ENCODE assay signal across 8 cellular contexts in the genomic region with DNA sequence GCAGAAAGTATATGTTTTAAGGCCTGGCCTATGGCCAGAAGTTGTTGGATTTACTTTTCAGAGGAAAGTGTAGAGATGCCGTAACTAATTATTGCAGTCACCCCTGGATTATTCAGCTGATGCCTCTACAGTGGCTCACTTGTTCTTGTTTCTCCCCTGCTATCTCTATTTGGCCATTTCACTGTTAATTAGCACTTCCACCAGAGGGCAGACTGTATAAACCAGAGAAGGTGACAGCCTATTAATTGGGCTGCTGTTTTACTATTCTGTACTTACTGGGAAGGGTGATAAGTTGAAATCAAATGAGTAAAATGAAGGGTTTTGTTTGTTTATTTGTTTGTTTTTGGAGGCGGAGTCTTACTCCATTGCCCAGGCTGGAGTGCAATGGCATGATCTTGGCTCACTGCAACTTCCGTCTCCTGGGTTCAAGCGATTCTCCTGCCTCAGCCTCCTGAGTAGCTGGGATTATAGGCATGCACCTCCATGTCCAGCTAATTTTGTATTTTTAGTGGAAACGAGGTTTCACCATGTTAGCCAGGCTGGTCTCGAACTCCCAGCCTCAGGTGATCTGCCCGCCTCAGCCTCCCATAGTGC.
DNase-seq lines count a peak whose midpoint lies in the region; ATAC-seq and TF ChIP-seq lines count a peak whose summit lies in the region.

No MANE protein-coding gene starts in this region.

- no peaks in the 10 kb centered on the region for H3K27me3 Mint-ChIP-seq in endothelial cell (ENCODE audit: unreplicated experiment)

- no peak overlapping the region for H3K4me3 Mint-ChIP-seq in endothelial cell (ENCODE audit: unreplicated experiment)

- H3K27ac Mint-ChIP-seq in endothelial cell (ENCODE audit: unreplicated experiment) = no peak overlapping the region

- ATAC-seq in GM21529 (IDR thresholded peaks at IDR 0.05; ENCODE audit: unreplicated experiment) (no peak), HG03342 (IDR thresholded peaks at IDR 0.05; ENCODE audit: unreplicated experiment) (no peak)

- H3K4me1 Mint-ChIP-seq in endothelial cell (ENCODE audit: unreplicated experiment) = peaks cover 33% of the 10 kb centered on the region

- no peaks in the 10 kb centered on the region for H3K9me3 Mint-ChIP-seq in endothelial cell (ENCODE audit: unreplicated experiment)

- H3K4me3 ChIP-seq in retinal pigment epithelial cell (ENCODE audit: low read length) = no peak overlapping the region

- peak; percentile 19 for DNase-seq in NCI-H748 (lab: John Stamatoyannopoulos, UW; ENCODE audit: unreplicated experiment)
- DNase-seq in NCI-H748 treated with DMSO at 0.1 percent for 48 hours (lab: John Stamatoyannopoulos, UW) = no peak
- DNase-seq in NCI-H2171 (lab: John Stamatoyannopoulos, UW) = peak; percentile 8
- peak; percentile 35 for DNase-seq in endothelial cell (ENCODE audit: low spot score)
- DNase-seq in retinal pigment epithelial cell (ENCODE audit: low read depth) = no peak
- DNase-seq in NCI-H1048 (lab: John Stamatoyannopoulos, UW) = no peak

- peaks cover 15% of the 10 kb centered on the region for H3K36me3 Mint-ChIP-seq in endothelial cell (ENCODE audit: low read depth, unreplicated experiment)

- TF ChIP-seq CTCF in endothelial cell (IDR thresholded peaks at IDR 0.05; ENCODE audit: unreplicated experiment) (no peak), retinal pigment epithelial cell (conservative IDR thresholded peaks at IDR 0.05; ENCODE audit: low read depth, low read length) (peak; percentile 63)

Comparison
In these comparisons a context has a peak if more than half of its experiments do, and no peak if none do; other contexts are left out.
1. DNase-seq: peak in NCI-H748 (single experiment), NCI-H2171 (single experiment) and endothelial cell (single experiment); none in NCI-H748 treated with DMSO at 0.1 percent for 48 hours (single experiment), retinal pigment epithelial cell (single experiment) and NCI-H1048 (single experiment).